Comparison of ENCODE assay signal across 30 cellular contexts in the genomic region with DNA sequence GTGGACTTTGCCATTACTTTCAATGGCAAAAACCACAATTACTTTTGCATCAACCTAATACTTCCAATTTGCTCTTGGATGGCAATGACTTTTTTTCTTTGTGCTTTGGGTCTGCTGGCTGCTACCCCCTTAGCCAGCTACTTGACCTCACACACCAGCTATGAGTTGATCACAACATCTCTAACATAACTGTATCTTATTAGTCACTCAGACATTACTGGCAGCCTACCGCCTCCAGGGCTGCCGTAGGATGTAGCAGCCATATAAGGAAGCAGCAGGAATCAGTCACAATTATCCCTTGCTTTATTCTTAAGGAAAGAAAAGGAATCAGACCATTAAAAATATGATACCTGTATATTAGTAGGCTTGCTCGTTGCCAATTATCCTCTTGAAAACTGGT.
DNase-seq lines count a peak whose midpoint lies in the region; FAIRE-seq and TF ChIP-seq lines count a peak whose summit lies in the region.
"Had no signal": no experiment of that assay in that cellular context is flagged by ENCODE, and none has a peak within 500 bp of the region (broad histone marks: within the 10 kb centered on the region; RNA-seq: fewer than 3 reads in every experiment).

No MANE protein-coding gene starts in this region.

- intact Hi-C loops in kidney (cut with DNase I), result no loop called here

- TF ChIP-seq CTCF in fibroblast of pulmonary artery (IDR thresholded peaks at IDR 0.05; ENCODE audit: low read length, missing control alignments) (no peak), kidney (IDR thresholded peaks at IDR 0.05; ENCODE audit: borderline replicate concordance, extremely low read depth, insufficient read depth) (no peak)

- no peak overlapping the region for H3K27ac ChIP-seq in kidney (ENCODE audit: low read depth in 2 of 2, low read length in 2 of 2)
- H3K27ac ChIP-seq: BLaER1, hepatocyte, HL-60, skin epidermis, stomach had no signal

- DNase-seq in NCI-H2227 (lab: John Stamatoyannopoulos, UW; ENCODE audit: unreplicated experiment) (peak; percentile 4), NCI-H2227 treated with DMSO at 0.1 percent for 48 hours (lab: John Stamatoyannopoulos, UW) (no peak), RPMI7951 (ENCODE audit: low read depth) (peak; percentile 43), fibroblast of pulmonary artery (ENCODE audit: low read depth) (peak; percentile 65), kidney (no peak), GM19239 (ENCODE audit: insufficient read length, low spot score) (no peak)
- DNase-seq in stimulated activated CD4-positive, alpha-beta T cell treated with anti-CD3 and anti-CD28 coated beads, Interleukin-2, amount 100 ng/mL, for 48 hours, result no peak
- DNase-seq: 8988T; activated CD4-positive, alpha-beta T cell treated with anti-CD3 and anti-CD28 coated beads, Interleukin-2, amount 10 ng/mL, durations not matched to agents 24 days and 14 days; activated gamma-delta T cell; amygdala; Calu3; endodermal cell; GDM1; H9; naive thymus-derived CD4-positive, alpha-beta T cell; NCI-H2081; NCI-H510A treated with DMSO at 0.1 percent for 48 hours; posterior cingulate gyrus; SHP77; stimulated activated CD4-positive, alpha-beta T cell treated with anti-CD3 and anti-CD28 coated beads, Interleukin-4, amount 100 ng/mL, for 24 hours; stomach; T-cell had no signal

- H3K36me3 ChIP-seq in skeletal muscle satellite cell (ENCODE audit: insufficient read depth, low read length) (no peaks in the 10 kb centered on the region), kidney (ENCODE audit: control insufficient read depth in 1 of 2, insufficient read depth in 2 of 2, low read length in 2 of 2) (no peaks in the 10 kb centered on the region)
- H3K36me3 ChIP-seq: BLaER1, stomach had no signal

- H3K9ac ChIP-seq in skeletal muscle satellite cell (ENCODE audit: low read depth, low read length), result peak overlapping the region; percentile 62
- no peak overlapping the region for H3K9ac ChIP-seq in kidney (ENCODE audit: low read length in 2 of 2)
- H3K9ac ChIP-seq: BLaER1 had no signal

- H3K9me3 ChIP-seq in skeletal muscle satellite cell (replicated peaks; ENCODE audit: low read length), result no peaks in the 10 kb centered on the region
- H3K9me3 ChIP-seq in kidney (ENCODE audit: control insufficient read depth in 1 of 2, low read length in 2 of 2), result no peaks in the 10 kb centered on the region
- H3K9me3 ChIP-seq: BLaER1, stomach had no signal

- H3K4me1 ChIP-seq in skeletal muscle satellite cell (ENCODE audit: control insufficient read depth, insufficient read depth, low read length) (peaks cover 51% of the 10 kb centered on the region), kidney (ENCODE audit: control insufficient read depth in 1 of 2, insufficient read depth in 1 of 2, low read depth in 1 of 2, low read length in 2 of 2) (peaks cover 0 to 2% of the 10 kb centered on the region in 2 donors)

- FAIRE-seq in kidney (lab: Jason Lieb, UNC) (no peak), GM19239 (lab: Jason Lieb, UNC) (no peak)
- FAIRE-seq: GM12878, islet of Langerhans had no signal

- H3K4me3 ChIP-seq in fibroblast of pulmonary artery (replicated peaks; ENCODE audit: low read depth, low read length), result no peak overlapping the region
- no peak overlapping the region for H3K4me3 ChIP-seq in skeletal muscle satellite cell (ENCODE audit: low read length)
- no peak overlapping the region for H3K4me3 ChIP-seq in kidney (ENCODE audit: low read length in 2 of 2)
- H3K4me3 ChIP-seq: BLaER1, GM12878, hepatocyte, skin epidermis, stomach had no signal

- H3K27me3 ChIP-seq in skeletal muscle satellite cell (ENCODE audit: control insufficient read depth, insufficient read depth, low read length), result no peaks in the 10 kb centered on the region
- H3K27me3 ChIP-seq: BLaER1, hepatocyte, stomach had no signal

- H3K4me2 ChIP-seq in skeletal muscle satellite cell (ENCODE audit: low read length), result peak overlapping the region; percentile 17
- H3K4me2 ChIP-seq: BLaER1, hepatocyte had no signal

Comparison
In these comparisons a context has a peak if more than half of its experiments do, and no peak if none do; other contexts are left out.
1. DNase-seq: peak in NCI-H2227 (single experiment), RPMI7951 (single experiment) and fibroblast of pulmonary artery (single experiment); none in NCI-H2227 treated with DMSO at 0.1 percent for 48 hours (single experiment), kidney (single experiment), stimulated activated CD4-positive, alpha-beta T cell treated with anti-CD3 and anti-CD28 coated beads, Interleukin-2, amount 100 ng/mL, for 48 hours (0 of 2) and GM19239 (single experiment).